In the genomic region with DNA sequence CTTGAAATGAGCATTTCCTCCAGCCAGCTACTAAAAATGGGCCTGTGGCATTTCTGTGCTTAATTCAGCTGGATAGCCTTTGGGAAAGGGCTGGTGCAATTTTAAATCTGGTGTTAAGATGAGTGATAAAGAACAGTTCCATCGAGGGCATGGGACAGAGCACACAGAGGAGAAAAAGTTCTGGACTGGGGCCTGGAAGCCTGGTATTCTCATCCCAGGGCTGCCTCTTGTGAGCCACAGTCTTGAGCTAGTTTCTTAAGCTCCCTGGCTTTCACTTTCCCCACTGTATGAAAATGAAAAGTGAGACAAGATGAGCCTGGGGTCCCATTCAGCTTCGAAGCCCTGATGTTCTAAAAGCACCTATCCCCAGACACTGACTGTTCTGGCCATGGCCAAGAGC, we compare ENCODE assay signal across 23 cellular contexts. TPM values are rescaled to one million over a fixed set of nuclear protein-coding genes. Genes with fewer than 3 reads are reported as not detected.
DNase-seq lines count a peak whose midpoint lies in the region; ATAC-seq and TF ChIP-seq lines count a peak whose summit lies in the region.
"Had no signal": no experiment of that assay in that cellular context is flagged by ENCODE, and none has a peak within 500 bp of the region (broad histone marks: within the 10 kb centered on the region; RNA-seq: fewer than 3 reads in every experiment).

No MANE protein-coding gene starts in this region.

- DNase-seq in left cardiac atrium (no peak), omental fat pad (ENCODE audit: low spot score) (no peak), tibial nerve (ENCODE audit: low spot score in 2 of 2) (no peak), GM13976 (ENCODE audit: low spot score) (no peak), middle frontal gyrus (ENCODE audit: extremely low spot score, low spot score) (no peak), H4 (ENCODE audit: low spot score) (no peak)
- DNase-seq: activated CD4-positive, alpha-beta T cell treated with anti-CD3 and anti-CD28 coated beads, Interleukin-2, amount 10 ng/mL, durations not matched to agents 24 days and 14 days; activated naive CD8-positive, alpha-beta T cell treated with anti-CD3 and anti-CD28 coated beads, Interleukin-2, amount 10 ng/mL, durations not matched to agents 7 days and 5 days; brain microvascular endothelial cell; CD8-positive, alpha-beta T cell; foreskin keratinocyte; kidney glomerular epithelial cell; mucosa of descending colon; NCI-H1930; NCI-H345; retina; SJCRH30; stimulated activated CD4-positive, alpha-beta T cell treated with anti-CD3 and anti-CD28 coated beads, Interleukin-15, amount 100 ng/mL, for 24 hours; T-helper 2 cell had no signal

- TF ChIP-seq POLR2A in tibial nerve (IDR thresholded peaks at IDR 0.05) = no peak

- intact Hi-C loops in left cardiac atrium (cut with DNase I) = no loop called here

- H3K27me3 ChIP-seq in tibial nerve = no peaks in the 10 kb centered on the region
- H3K27me3 ChIP-seq: brain microvascular endothelial cell, SJCRH30 had no signal

- TF ChIP-seq EP300 in tibial nerve (IDR thresholded peaks at IDR 0.05) = no peak

- H3K36me3 ChIP-seq in tibial nerve = no peaks in the 10 kb centered on the region
- H3K36me3 ChIP-seq: brain microvascular endothelial cell, SJCRH30 had no signal

- H3K27ac ChIP-seq in tibial nerve = peak overlapping the region; percentile 60 to 88 (median 68)
- H3K27ac ChIP-seq: brain microvascular endothelial cell, foreskin keratinocyte, KMS-11, SJCRH30 had no signal

- in situ Hi-C loops in GM13976 (cut with MboI; ENCODE audit: low sequenced_read_pairs, unreplicated experiment) = no loop called here

- peak; percentile 24; the same call in 1 of the 3 replicates for ATAC-seq in SK-N-SH treated with all-trans-retinoic acid at 6 μM for 48 hours
- ATAC-seq in left cardiac atrium = peak; percentile 39 to 70
- ATAC-seq in omental fat pad (ENCODE audit: low FRiP score) = peak; percentile 45
- ATAC-seq in GM18511 (IDR thresholded peaks at IDR 0.05; ENCODE audit: unreplicated experiment) = no peak
- ATAC-seq: CD8-positive, alpha-beta T cell; foreskin keratinocyte; mucosa of descending colon had no signal

- WGBS in tibial nerve, 2 donors = 33 to 49% methylated on average over 2 of the region's 2 CpGs

- no peaks in the 10 kb centered on the region for H3K9me3 ChIP-seq in tibial nerve
- H3K9me3 ChIP-seq: mucosa of descending colon, SJCRH30 had no signal

- peaks cover 0 to 34% (median 11%) of the 10 kb centered on the region in 4 donors for H3K4me1 ChIP-seq in tibial nerve
- H3K4me1 ChIP-seq: foreskin keratinocyte had no signal

- no peak for TF ChIP-seq CTCF in omental fat pad (IDR thresholded peaks at IDR 0.05)
- TF ChIP-seq CTCF in tibial nerve (IDR thresholded peaks at IDR 0.05) = no peak
- no peak for TF ChIP-seq CTCF in GM13976 (IDR thresholded peaks at IDR 0.05; ENCODE audit: borderline replicate concordance, control extremely low read depth, extremely low read depth, insufficient read depth, missing control alignments)

- H3K4me3 ChIP-seq in tibial nerve = peak overlapping the region in 1 of 4 donors; percentile 3
- H3K4me3 ChIP-seq: coronary artery, mucosa of descending colon, SJCRH30 had no signal

TF ChIP-seq in SK-N-SH treated with all-trans-retinoic acid at 6 μM for 48 hours, 23 proteins besides CTCF, POLR2A, EP300 and RAD21:
- TF ChIP-seq GLIS3 (CRISPR knock-in tag; IDR thresholded peaks at IDR 0.05) (no peak), TCF4 (CRISPR knock-in tag; IDR thresholded peaks at IDR 0.05; ENCODE audit: borderline replicate concordance) (no peak), ZNF565 (CRISPR knock-in tag; conservative IDR thresholded peaks at IDR 0.05; ENCODE audit: low read depth) (no peak), ZFP3 (CRISPR knock-in tag; IDR thresholded peaks at IDR 0.05) (no peak)
- TF ChIP-seq, protein P1, sequence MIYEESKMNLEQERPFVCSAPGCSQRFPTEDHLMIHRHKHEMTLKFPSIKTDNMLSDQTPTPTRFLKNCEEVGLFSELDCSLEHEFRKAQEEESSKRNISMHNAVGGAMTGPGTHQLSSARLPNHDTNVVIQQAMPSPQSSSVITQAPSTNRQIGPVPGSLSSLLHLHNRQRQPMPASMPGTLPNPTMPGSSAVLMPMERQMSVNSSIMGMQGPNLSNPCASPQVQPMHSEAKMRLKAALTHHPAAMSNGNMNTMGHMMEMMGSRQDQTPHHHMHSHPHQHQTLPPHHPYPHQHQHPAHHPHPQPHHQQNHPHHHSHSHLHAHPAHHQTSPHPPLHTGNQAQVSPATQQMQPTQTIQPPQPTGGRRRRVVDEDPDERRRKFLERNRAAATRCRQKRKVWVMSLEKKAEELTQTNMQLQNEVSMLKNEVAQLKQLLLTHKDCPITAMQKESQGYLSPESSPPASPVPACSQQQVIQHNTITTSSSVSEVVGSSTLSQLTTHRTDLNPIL (CRISPR knock-in tag; IDR thresholded peaks at IDR 0.05; ENCODE audit: low read depth) = no peak

RNA-seq across cellular contexts. Expression of gene LAMA4, which starts 14.3 kb away (rescaled TPM):
- total RNA-seq in left cardiac atrium = 10 to 100 TPM; 63.7 to 87.8 TPM
- 100 to 1,000 TPM; 189 to 459 (median 376) TPM for total RNA-seq in omental fat pad
- total RNA-seq in tibial nerve = 100 to 1,000 TPM; 229 to 524 (median 468) TPM
- 16.4 and 18.4 TPM in 2 replicates for total RNA-seq in H4 (2014; rRNA removed; shearing (Covaris generic))
- total RNA-seq: activated CD4-positive, alpha-beta T cell treated with anti-CD3 and anti-CD28 coated beads, Interleukin-2, amount 10 ng/mL, durations not matched to agents 24 days and 14 days; activated naive CD8-positive, alpha-beta T cell treated with anti-CD3 and anti-CD28 coated beads, Interleukin-2, amount 10 ng/mL, durations not matched to agents 7 days and 5 days; CD8-positive, alpha-beta T cell; foreskin keratinocyte had no signal
